Comparison of ENCODE assay signal across 8 cellular contexts in the genomic region with DNA sequence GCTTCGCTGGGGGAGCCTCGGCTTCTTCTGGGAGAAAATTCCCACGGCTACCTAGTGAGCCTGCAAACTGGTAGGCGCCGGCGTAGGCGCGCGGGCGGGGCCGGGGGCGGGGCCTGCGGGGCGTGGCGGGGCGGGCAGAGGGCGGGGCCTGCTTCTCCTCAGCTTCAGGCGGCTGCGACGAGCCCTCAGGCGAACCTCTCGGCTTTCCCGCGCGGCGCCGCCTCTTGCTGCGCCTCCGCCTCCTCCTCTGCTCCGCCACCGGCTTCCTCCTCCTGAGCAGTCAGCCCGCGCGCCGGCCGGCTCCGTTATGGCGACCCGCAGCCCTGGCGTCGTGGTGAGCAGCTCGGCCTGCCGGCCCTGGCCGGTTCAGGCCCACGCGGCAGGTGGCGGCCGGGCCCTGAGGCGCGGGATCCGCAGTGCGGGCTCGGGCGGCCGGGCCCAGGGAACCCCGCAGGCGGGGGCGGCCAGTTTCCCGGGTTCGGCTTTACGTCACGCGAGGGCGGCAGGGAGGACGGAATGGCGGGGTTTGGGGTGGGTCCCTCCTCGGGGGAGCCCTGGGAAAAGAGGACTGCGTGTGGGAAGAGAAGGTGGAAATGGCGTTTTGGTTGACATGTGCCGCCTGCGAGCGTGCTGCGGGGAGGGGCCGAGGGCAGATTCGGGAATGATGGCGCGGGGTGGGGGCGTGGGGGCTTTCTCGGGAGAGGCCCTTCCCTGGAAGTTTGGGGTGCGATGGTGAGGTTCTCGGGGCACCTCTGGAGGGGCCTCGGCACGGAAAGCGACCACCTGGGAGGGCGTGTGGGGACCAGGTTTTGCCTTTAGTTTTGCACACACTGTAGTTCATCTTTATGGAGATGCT. TPM values are rescaled to one million over a fixed set of nuclear protein-coding genes. Genes with fewer than 3 reads are reported as not detected.
DNase-seq lines count a peak whose midpoint lies in the region; ATAC-seq lines count a peak whose summit lies in the region.

A gene with protein sequence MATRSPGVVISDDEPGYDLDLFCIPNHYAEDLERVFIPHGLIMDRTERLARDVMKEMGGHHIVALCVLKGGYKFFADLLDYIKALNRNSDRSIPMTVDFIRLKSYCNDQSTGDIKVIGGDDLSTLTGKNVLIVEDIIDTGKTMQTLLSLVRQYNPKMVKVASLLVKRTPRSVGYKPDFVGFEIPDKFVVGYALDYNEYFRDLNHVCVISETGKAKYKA (plus strand): TSS at position 161 of the 856 bp plus-strand sequence. CDS start 147 bp downstream, at position 308.

- no peaks in the 10 kb centered on the region for H3K27me3 ChIP-seq in ACC112 (ENCODE audit: insufficient read depth, low read length)

- H3K27me3 Mint-ChIP-seq in activated CD4-positive, alpha-beta T cell treated with anti-CD3 and anti-CD28 coated beads for 36 hours = no peaks in the 10 kb centered on the region

- CTCF ChIA-PET in activated CD4-positive, alpha-beta T cell treated with anti-CD3 and anti-CD28 coated beads for 36 hours (lab: Charles Lee) = no interaction called here

- ATAC-seq in GM18861 (IDR thresholded peaks at IDR 0.05; ENCODE audit: unreplicated experiment) (peak; percentile 85), HG03095 (IDR thresholded peaks at IDR 0.05; ENCODE audit: unreplicated experiment) (peak; percentile 93)
- ATAC-seq in activated CD4-positive, alpha-beta T cell treated with anti-CD3 and anti-CD28 coated beads for 36 hours = peak; percentile 95

- POLR2A ChIA-PET in activated CD4-positive, alpha-beta T cell treated with anti-CD3 and anti-CD28 coated beads for 36 hours (lab: Charles Lee) = no interaction called here

- no peaks in the 10 kb centered on the region for H3K36me3 ChIP-seq in ACC112 (ENCODE audit: insufficient read depth, low read length)

- peak within 1 kb of the TSS; percentile 82 for H3K4me3 ChIP-seq in ACC112 (ENCODE audit: low read depth, low read length)

- peak within 1 kb of the TSS; percentile 87 for H3K27ac Mint-ChIP-seq in activated CD4-positive, alpha-beta T cell treated with anti-CD3 and anti-CD28 coated beads for 36 hours

- DNase-seq in NCI-H2227 (lab: John Stamatoyannopoulos, UW; ENCODE audit: unreplicated experiment) (peak; percentile 90), cerebellum (ENCODE audit: low spot score) (peak; percentile 81), kidney tubule cell (ENCODE audit: low spot score) (peak; percentile 82)
- peak; percentile 87 for DNase-seq in activated CD4-positive, alpha-beta T cell treated with anti-CD3 and anti-CD28 coated beads for 36 hours
- DNase-seq in stimulated activated CD4-positive, alpha-beta T cell treated with anti-CD3 and anti-CD28 coated beads, Interleukin-1b, Interleukin-23, amount 100 ng/mL, for 1 hour (ENCODE audit: low read depth in 2 of 2) = peak; percentile 42 to 55

- H3K4me1 ChIP-seq in ACC112 (ENCODE audit: control insufficient read depth, insufficient read depth, low read length, unreplicated experiment) = peaks cover 20% of the 10 kb centered on the region

- peak within 1 kb of the TSS; percentile 89 for H2AFZ ChIP-seq in ACC112 (ENCODE audit: low read length, unreplicated experiment)

- peak within 1 kb of the TSS; percentile 64; the same call in 1 of the 2 replicates for H3K27ac ChIP-seq in ACC112 (ENCODE audit: low read depth, low read length)

- H3K9me3 Mint-ChIP-seq in activated CD4-positive, alpha-beta T cell treated with anti-CD3 and anti-CD28 coated beads for 36 hours (ENCODE audit: low read depth) = no peaks in the 10 kb centered on the region

- peak within 1 kb of the TSS; percentile 86 for H3K4me3 Mint-ChIP-seq in activated CD4-positive, alpha-beta T cell treated with anti-CD3 and anti-CD28 coated beads for 36 hours

- H3K36me3 Mint-ChIP-seq in activated CD4-positive, alpha-beta T cell treated with anti-CD3 and anti-CD28 coated beads for 36 hours (ENCODE audit: low read depth) = peaks cover 4% of the 10 kb centered on the region

- peaks cover 29% of the 10 kb centered on the region for H3K79me2 ChIP-seq in ACC112 (ENCODE audit: control insufficient read depth, insufficient read depth, low read length, unreplicated experiment)

- H3K4me1 Mint-ChIP-seq in activated CD4-positive, alpha-beta T cell treated with anti-CD3 and anti-CD28 coated beads for 36 hours = peaks cover 8% of the 10 kb centered on the region

- intact Hi-C loops in activated CD4-positive, alpha-beta T cell treated with anti-CD3 and anti-CD28 coated beads for 36 hours (cut with DNase I, micrococcal nuclease) = loop anchor here in 1 of 2 experiments (2.0 to 5.0 kb wide), 2 partner anchors 85 to 288 kb away; no protein-coding TSS in a partner anchor

RNA-seq across cellular contexts. Expression of the gene that starts here (rescaled TPM):
- total RNA-seq in activated CD4-positive, alpha-beta T cell treated with anti-CD3 and anti-CD28 coated beads for 36 hours = 100 to 1,000 TPM in 1 of 2 experiments, 10 to 100 TPM in 1; 78.0 to 126 TPM
- 12.3 TPM for total RNA-seq in cerebellum

Comparison
In these comparisons a context has a peak if more than half of its experiments do, and no peak if none do; other contexts are left out.
1. Peak in every context shown above with its lines: DNase-seq, ATAC-seq, H3K4me3 ChIP-seq and H3K27ac ChIP-seq.